Comparison of ENCODE assay signal across 8 cellular contexts in the genomic region with DNA sequence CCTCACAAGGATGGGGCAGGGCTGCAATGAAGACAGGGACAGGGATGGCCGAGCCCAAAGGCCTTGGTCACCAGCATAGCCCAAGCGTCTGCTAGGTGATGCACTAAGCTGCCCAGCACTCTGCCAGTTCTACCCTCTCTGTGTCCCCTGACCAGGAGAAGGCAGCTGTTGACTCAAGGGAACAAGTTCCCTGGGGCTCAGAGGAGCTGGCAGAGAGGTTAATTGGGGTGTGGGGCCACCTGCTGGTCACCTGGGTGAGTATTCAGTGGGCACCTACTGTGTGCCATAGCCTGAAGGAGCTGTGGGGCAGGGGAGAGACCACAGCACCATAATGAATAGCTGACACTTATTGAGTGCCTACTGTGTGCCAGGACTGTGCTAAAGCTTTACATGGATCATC. TPM values are rescaled to one million over a fixed set of nuclear protein-coding genes. Genes with fewer than 3 reads are reported as not detected.
DNase-seq lines count a peak whose midpoint lies in the region; ATAC-seq and TF ChIP-seq lines count a peak whose summit lies in the region.

No MANE protein-coding gene starts in this region.

- TF ChIP-seq CTCF in HCT116 (IDR thresholded peaks at IDR 0.05 in 2 of 3, conservative IDR thresholded peaks at IDR 0.05 in 1 of 3; ENCODE audit: borderline replicate concordance in 1 of 3, insufficient read depth in 1 of 3, low read depth in 2 of 3, low read length in 2 of 3) (peak; percentile 64 to 75 (median 65)), breast epithelium (IDR thresholded peaks at IDR 0.05) (peak in 2 of 3 donors; percentile 26 to 31), mucosa of descending colon (IDR thresholded peaks at IDR 0.05) (no peak), gastroesophageal sphincter (IDR thresholded peaks at IDR 0.05) (peak in 2 of 4 experiments; percentile 27 to 38)

- CTCF ChIA-PET in HCT116 (lab: Charles Lee) = interaction anchor here (0.7 to 4.9 kb wide), 13 partner anchors 10 to 719 kb away, joined by 3 to 83 read pairs (median 5); a partner anchor contains a TSS

- H3K4me2 ChIP-seq in HCT116 (ENCODE audit: low read length) = no peak overlapping the region

- DNase-seq in A172 (ENCODE audit: low spot score) = peak; percentile 46
- DNase-seq in HCT116 (ENCODE audit: low read depth, low spot score) = no peak
- peak; percentile 61 for DNase-seq in UCSD-AML1 (lab: John Stamatoyannopoulos, UW; ENCODE audit: unreplicated experiment)
- no peak for DNase-seq in breast epithelium (ENCODE audit: low spot score in 2 of 2)
- peak in 2 of 3 donors; percentile 52 to 64 for DNase-seq in mucosa of descending colon
- DNase-seq in NCI-H1436 (lab: John Stamatoyannopoulos, UW) = no peak

- H3K9me3 ChIP-seq in HCT116 (ENCODE audit: control insufficient read depth in 1 of 2, insufficient read depth in 1 of 2, low read depth in 1 of 2, low read length in 2 of 2) (no peaks in the 10 kb centered on the region), breast epithelium (no peaks in the 10 kb centered on the region), mucosa of descending colon (no peaks in the 10 kb centered on the region), gastroesophageal sphincter (no peaks in the 10 kb centered on the region)

- H3K4me1 ChIP-seq in HCT116 (ENCODE audit: control insufficient read depth in 1 of 2, insufficient read depth in 2 of 2, low read length in 2 of 2) = peaks cover 5 to 23% of the 10 kb centered on the region in 2 experiments
- no peaks in the 10 kb centered on the region for H3K4me1 ChIP-seq in breast epithelium
- H3K4me1 ChIP-seq in mucosa of descending colon (ENCODE audit: low read depth) = no peaks in the 10 kb centered on the region
- peaks cover 0 to 27% (median 0%) of the 10 kb centered on the region in 3 donors for H3K4me1 ChIP-seq in gastroesophageal sphincter

- peak; percentile 81 for ATAC-seq in HCT116
- ATAC-seq in mucosa of descending colon = peak; percentile 64
- ATAC-seq in HG02588 (IDR thresholded peaks at IDR 0.05; ENCODE audit: unreplicated experiment) = no peak
- no peak for ATAC-seq in gastroesophageal sphincter

- H3K27me3 ChIP-seq in HCT116 (ENCODE audit: insufficient read depth, low read length) = no peaks in the 10 kb centered on the region
- no peaks in the 10 kb centered on the region for H3K27me3 ChIP-seq in breast epithelium
- no peaks in the 10 kb centered on the region for H3K27me3 ChIP-seq in gastroesophageal sphincter

- POLR2A ChIA-PET in HCT116 (lab: Charles Lee) = interaction anchor here (0.7 to 1.6 kb wide), 6 partner anchors 25 to 41 kb away, joined by 3 to 8 read pairs (median 4); a partner anchor contains a TSS

- H3K4me3 ChIP-seq in HCT116 (replicated peaks in 1 of 2; ENCODE audit: low read depth in 1 of 2, low read length in 2 of 2) (no peak overlapping the region), breast epithelium (no peak overlapping the region), mucosa of descending colon (no peak overlapping the region), gastroesophageal sphincter (no peak overlapping the region)

- no peaks in the 10 kb centered on the region for H4K20me1 ChIP-seq in HCT116 (ENCODE audit: insufficient read depth)

- no peak for TF ChIP-seq EP300 in gastroesophageal sphincter (IDR thresholded peaks at IDR 0.05)

- no CpG with 5 or more reads among the region's 2 CpGs for WGBS in gastroesophageal sphincter (ENCODE audit: low coverage in 1 of 2), 2 donors

- peaks cover 0 to 2% of the 10 kb centered on the region in 2 experiments; a peak in 2 of 4 replicates for H3K36me3 ChIP-seq in HCT116 (ENCODE audit: control insufficient read depth in 1 of 2, insufficient read depth in 2 of 2, low read length in 2 of 2)
- no peaks in the 10 kb centered on the region for H3K36me3 ChIP-seq in breast epithelium
- no peaks in the 10 kb centered on the region for H3K36me3 ChIP-seq in mucosa of descending colon (ENCODE audit: low read depth)
- peaks cover 0 to 17% of the 10 kb centered on the region in 2 donors for H3K36me3 ChIP-seq in gastroesophageal sphincter

- H3K9ac ChIP-seq in HCT116 (ENCODE audit: low read length) = no peak overlapping the region

- RAD21 ChIA-PET in HCT116 (lab: Charles Lee; ENCODE audit: low non-redundant PET in 1 of 2, low total read pairs in 2 of 2, uncharacterized antibody in 2 of 2, unreplicated experiment in 2 of 2) = interaction anchor here (1.3 to 2.0 kb wide), 6 partner anchors 10 to 37 kb away, joined by 3 to 40 read pairs (median 10); a partner anchor contains a TSS

- no peaks in the 10 kb centered on the region for H3K79me2 ChIP-seq in HCT116 (ENCODE audit: insufficient read depth, low read length)

- no peak overlapping the region for H2AFZ ChIP-seq in HCT116 (ENCODE audit: low read depth, low read length, poor library complexity, severe bottlenecking)

- TF ChIP-seq POLR2A in HCT116 (IDR thresholded peaks at IDR 0.05; ENCODE audit: borderline replicate concordance, extremely low read depth, insufficient read depth, insufficient read length) (no peak), breast epithelium (IDR thresholded peaks at IDR 0.05) (no peak), gastroesophageal sphincter (IDR thresholded peaks at IDR 0.05) (no peak)

- TF ChIP-seq RAD21 in HCT116 (IDR thresholded peaks at IDR 0.05; ENCODE audit: low read depth) = peak; percentile 92

- H3K27ac ChIP-seq in HCT116 (ENCODE audit: low read depth, low read length) = no peak overlapping the region
- no peak overlapping the region for H3K27ac ChIP-seq in breast epithelium
- H3K27ac ChIP-seq in gastroesophageal sphincter = no peak overlapping the region

- no TSS peak for BruUV-seq in HCT116 (replicated peaks; lab: Mats Ljungman, UMichigan)

- no peaks in the 10 kb centered on the region for H3K9me2 ChIP-seq in HCT116 (ENCODE audit: insufficient read depth)

- intact Hi-C loops in HCT116 (cut with micrococcal nuclease) = loop anchor here (1.0 kb wide), 1 partner anchor 36 kb away; no protein-coding TSS in a partner anchor
- intact Hi-C loops in breast epithelium (cut with DNase I; ENCODE audit: low total_unique reads) = no loop called here
- intact Hi-C loops in mucosa of descending colon (cut with DNase I, micrococcal nuclease) = no loop called here

TF ChIP-seq in HCT116, 20 proteins besides CTCF, POLR2A, EP300 and RAD21:
- TF ChIP-seq FOSL1 (IDR thresholded peaks at IDR 0.05; ENCODE audit: low read depth) (no peak), SRF (IDR thresholded peaks at IDR 0.05; ENCODE audit: low read depth) (no peak), TCF7L2 (IDR thresholded peaks at IDR 0.05; ENCODE audit: borderline replicate concordance, extremely low read depth, insufficient read depth, insufficient read length) (no peak), SIN3A (IDR thresholded peaks at IDR 0.05; ENCODE audit: low read depth) (no peak), ELF1 (IDR thresholded peaks at IDR 0.05; ENCODE audit: borderline replicate concordance, low read depth) (no peak), YY1 (IDR thresholded peaks at IDR 0.05; ENCODE audit: extremely low read depth, insufficient replicate concordance, low read depth, low read length) (peak; percentile 47), SP1 (IDR thresholded peaks at IDR 0.05; ENCODE audit: low read depth) (no peak), POLR2AphosphoS5 (IDR thresholded peaks at IDR 0.05; ENCODE audit: low read depth, low read length) (peak; percentile 31; the same call in 1 of the 2 replicates)
- TF ChIP-seq, protein P1, sequence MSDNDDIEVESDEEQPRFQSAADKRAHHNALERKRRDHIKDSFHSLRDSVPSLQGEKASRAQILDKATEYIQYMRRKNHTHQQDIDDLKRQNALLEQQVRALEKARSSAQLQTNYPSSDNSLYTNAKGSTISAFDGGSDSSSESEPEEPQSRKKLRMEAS (IDR thresholded peaks at IDR 0.05) = no peak

RNA-seq across cellular contexts. Expression of a gene that starts 22.0 kb away (rescaled TPM):
- 1.4 TPM in 2 replicates for total RNA-seq in A172 (2014; rRNA removed; shearing (Covaris generic))
- total RNA-seq in HCT116 (2021; ENCODE audit: unreplicated experiment) (4.2 TPM), breast epithelium (under 1 TPM; 0.64 to 0.73 (median 0.66) TPM), mucosa of descending colon (1 to 10 TPM in 1 of 3 donors, under 1 TPM in 2; 0.17 to 6.1 (median 0.20) TPM), gastroesophageal sphincter (10 to 100 TPM in 1 of 4 donors, 1 to 10 TPM in 3; 5.5 to 10.0 (median 8.7) TPM)
- polyA plus RNA-seq in HCT116 (2012) = 3.2 and 3.5 TPM in 2 replicates

RNA-seq across cellular contexts. Expression of a gene that starts 35.8 kb away (rescaled TPM):
- total RNA-seq in A172 (2014; rRNA removed; shearing (Covaris generic)) = 78.1 and 84.0 TPM in 2 replicates
- total RNA-seq in HCT116 (2021; ENCODE audit: unreplicated experiment) (87.3 TPM), breast epithelium (10 to 100 TPM; 30.4 to 38.4 (median 30.8) TPM), mucosa of descending colon (10 to 100 TPM; 21.5 to 33.5 (median 25.5) TPM), gastroesophageal sphincter (10 to 100 TPM; 18.7 to 30.2 (median 22.4) TPM)
- 79.5 and 97.2 TPM in 2 replicates for polyA plus RNA-seq in HCT116 (2012)

RNA-seq across cellular contexts. Expression of a gene that starts 41.1 kb away (rescaled TPM):
- total RNA-seq in A172 (2014; rRNA removed; shearing (Covaris generic)) = 1.1 and 2.3 TPM in 2 replicates
- total RNA-seq in HCT116 (2021; ENCODE audit: unreplicated experiment) (4.5 TPM), breast epithelium (10 to 100 TPM in 2 of 3 donors, 1 to 10 TPM in 1; 5.4 to 29.6 (median 17.4) TPM), mucosa of descending colon (10 to 100 TPM; 12.7 to 21.4 (median 19.2) TPM), gastroesophageal sphincter (1 to 10 TPM in 3 of 4 donors, under 1 TPM in 1; 0.99 to 9.3 (median 3.6) TPM)
- polyA plus RNA-seq in HCT116 (2012) = 5.0 and 5.1 TPM in 2 replicates

Comparison
In these comparisons a context has a peak if more than half of its experiments do, and no peak if none do; other contexts are left out.
1. DNase-seq: peak in A172 (single experiment), UCSD-AML1 (single experiment) and mucosa of descending colon (2 of 3); none in HCT116 (single experiment), breast epithelium (0 of 2) and NCI-H1436 (single experiment).
2. ATAC-seq: peak in HCT116 (single experiment) and mucosa of descending colon (single experiment); none in HG02588 (single experiment) and gastroesophageal sphincter (single experiment).